ENCODE assay signal across 7 cellular contexts in the genomic region with DNA sequence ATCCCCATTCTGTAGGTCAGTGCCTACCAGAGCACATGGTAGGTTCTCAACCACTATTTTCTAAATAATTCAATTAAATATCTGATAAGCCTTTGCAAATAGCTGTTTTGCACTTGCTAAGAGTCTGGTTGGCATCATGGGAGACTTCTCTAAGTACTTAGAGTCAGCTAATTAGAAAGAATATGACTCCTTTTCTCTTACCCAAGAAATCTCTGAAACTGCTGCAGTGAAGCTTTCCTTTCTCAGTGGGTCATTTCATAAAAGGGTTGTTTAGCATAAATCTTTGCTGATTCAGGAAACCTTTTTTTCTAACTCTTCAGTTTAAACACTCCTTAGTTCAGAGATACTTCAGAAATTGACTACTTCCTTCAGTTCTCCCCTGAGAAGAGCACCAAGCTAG.
"Had no signal": no experiment of that assay in that cellular context is flagged by ENCODE, and none has a peak within 500 bp of the region (broad histone marks: within the 10 kb centered on the region; RNA-seq: fewer than 3 reads in every experiment).

No MANE protein-coding gene starts in this region.

- H3K27ac Mint-ChIP-seq: H9 had no signal

- H3K4me3 ChIP-seq: GM23248, K562 had no signal

- H3K27ac ChIP-seq: GM23248 had no signal

- H3K4me1 Mint-ChIP-seq: H9 had no signal

- H3K9ac ChIP-seq: GM23248 had no signal

- H2AFZ ChIP-seq: GM23248 had no signal

- DNase-seq: GM23248, H9, HCEC 1CT, IMR-90, Karpas-422, KG1 had no signal

- H3K9me3 Mint-ChIP-seq: H9 had no signal

- ATAC-seq: K562 had no signal

- H3K4me3 Mint-ChIP-seq: H9 had no signal
